ENCODE assay signal across 1 cellular context in genomic region chr19:37655689-37656491, GRCh38.
A peak's percentile ranks its signal among the peaks of the same experiment; 100 is the strongest.
TF ChIP-seq lines count a peak whose summit lies in the region.

No MANE protein-coding gene starts in this region.

TF ChIP-seq in GM12878, 131 proteins besides CTCF, POLR2A, EP300 and RAD21 (continued from another document):
- peak; percentile 68 for TF ChIP-seq CBFB (IDR thresholded peaks at IDR 0.05; ENCODE audit: low read depth)
- TF ChIP-seq ZBED1 (IDR thresholded peaks at IDR 0.05; ENCODE audit: borderline replicate concordance), result no peak
